ENCODE assay signal across 1 cellular context in genomic region chr7:148782757-148783456, GRCh38.
TF ChIP-seq lines count a peak whose summit lies in the region.

No MANE protein-coding gene starts in this region.

TF ChIP-seq in K562, 482 proteins besides CTCF, POLR2A, EP300 and RAD21 (continued from another document):
- no peak for TF ChIP-seq PTRF (tag; IDR thresholded peaks at IDR 0.05)
- TF ChIP-seq HDAC2 (IDR thresholded peaks at IDR 0.05): no peak
- TF ChIP-seq CEBPB (tag; IDR thresholded peaks at IDR 0.05): no peak
- TF ChIP-seq PCBP1 (IDR thresholded peaks at IDR 0.05; ENCODE audit: low read depth, low read length, poor library complexity, severe bottlenecking): peak; percentile 23
- no peak for TF ChIP-seq ZBTB43 (CRISPR knock-in tag; IDR thresholded peaks at IDR 0.05)
- no peak for TF ChIP-seq ETV6 (IDR thresholded peaks at IDR 0.05; ENCODE audit: borderline replicate concordance in 1 of 2, low read depth in 2 of 2, low read length in 1 of 2)
- TF ChIP-seq ETV6 (CRISPR knock-in tag; IDR thresholded peaks at IDR 0.05; ENCODE audit: borderline replicate concordance): no peak
- no peak for TF ChIP-seq ZBTB1 (CRISPR knock-in tag; IDR thresholded peaks at IDR 0.05; ENCODE audit: borderline replicate concordance, low read depth)
